8 cellular contexts compared by ENCODE assay signal in the genomic region with DNA sequence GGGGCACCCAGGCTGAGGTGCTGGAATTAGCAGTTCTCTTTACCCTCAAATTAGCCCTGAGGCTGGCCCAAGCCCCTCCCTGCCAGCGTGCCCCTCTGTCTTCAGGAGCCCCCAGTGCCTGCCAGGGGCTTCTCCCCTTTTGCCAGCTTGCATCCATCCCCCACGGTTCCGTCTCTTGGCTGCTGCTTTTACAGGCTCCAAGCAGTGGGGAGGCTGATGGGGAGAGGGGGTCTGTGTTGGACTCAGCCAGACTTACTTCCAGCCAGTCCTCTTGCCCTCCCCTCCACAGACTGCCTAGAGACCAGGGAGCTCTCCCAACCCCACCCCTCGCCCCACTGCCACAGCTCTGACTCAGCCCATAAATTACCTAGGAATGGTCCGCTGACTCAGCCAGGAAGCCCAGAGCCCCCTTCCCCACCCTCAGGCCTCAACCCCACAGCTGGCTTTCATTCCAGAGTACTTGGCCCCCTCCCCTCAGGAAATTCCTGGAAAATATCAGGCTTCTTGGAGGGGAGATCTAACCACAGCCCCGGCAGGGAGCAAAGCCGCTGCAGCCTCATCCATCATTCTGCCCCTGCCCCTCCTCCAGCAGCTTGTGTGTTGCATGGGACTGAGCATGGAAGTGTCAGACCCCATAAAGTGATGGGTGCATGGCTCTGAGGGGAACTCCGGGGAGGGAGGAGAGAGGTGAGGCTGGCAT.
A peak's percentile ranks its signal among the peaks of the same experiment; 100 is the strongest.
DNase-seq lines count a peak whose midpoint lies in the region; ATAC-seq and TF ChIP-seq lines count a peak whose summit lies in the region.

No MANE protein-coding gene starts in this region.

- POLR2A ChIA-PET in PC-9 (lab: Charles Lee; ENCODE audit: unreplicated experiment), result interaction anchor here (0.5 to 0.8 kb wide), 5 partner anchors 15 to 181 kb away, joined by 3 to 8 read pairs (median 5); no protein-coding TSS in a partner anchor

- in situ Hi-C loops in gastrocnemius medialis (cut with MboI; ENCODE audit: low sequenced_read_pairs in 4 of 4), result no loop called here

- CTCF ChIA-PET in PC-9 (lab: Charles Lee), result interaction anchor here (0.6 to 1.0 kb wide), 3 partner anchors 27 to 175 kb away, joined by 3 to 20 read pairs (median 4); no protein-coding TSS in a partner anchor

- no peaks in the 10 kb centered on the region for H3K27me3 ChIP-seq in PC-9 (ENCODE audit: insufficient read depth, low read depth)
- no peaks in the 10 kb centered on the region for H3K27me3 ChIP-seq in fibroblast of lung (ENCODE audit: control insufficient read depth, insufficient read depth, low read length)
- H3K27me3 ChIP-seq in gastrocnemius medialis, result no peaks in the 10 kb centered on the region

- H3K9ac ChIP-seq in fibroblast of lung (ENCODE audit: insufficient read depth, low read length), result no peak overlapping the region

- H3K79me2 ChIP-seq in PC-9 (ENCODE audit: low read depth), result peaks cover 12% of the 10 kb centered on the region
- H3K79me2 ChIP-seq in fibroblast of lung (ENCODE audit: control insufficient read depth, insufficient read depth, low read length), result no peaks in the 10 kb centered on the region

- H3K4me1 ChIP-seq in PC-9 (replicated peaks; ENCODE audit: insufficient read depth), result peaks cover 79% of the 10 kb centered on the region
- peaks cover 27% of the 10 kb centered on the region for H3K4me1 ChIP-seq in fibroblast of lung (ENCODE audit: control insufficient read depth, extremely low read depth, insufficient read depth, low read length)
- peaks cover 6 to 13% of the 10 kb centered on the region in 2 donors for H3K4me1 ChIP-seq in gastrocnemius medialis

- H3K9me2 ChIP-seq in PC-9 (ENCODE audit: insufficient read depth), result no peaks in the 10 kb centered on the region

- H4K20me1 ChIP-seq in PC-9 (ENCODE audit: insufficient read depth) (no peaks in the 10 kb centered on the region), fibroblast of lung (ENCODE audit: control insufficient read depth, extremely low read depth, insufficient read depth, low read length) (no peaks in the 10 kb centered on the region)

- TF ChIP-seq CTCF in PC-9 (conservative IDR thresholded peaks at IDR 0.05) (no peak), fibroblast of lung (conservative IDR thresholded peaks at IDR 0.05 in 1 of 2, IDR thresholded peaks at IDR 0.05 in 1 of 2; ENCODE audit: low read depth in 1 of 2, low read length in 2 of 2) (no peak), gastrocnemius medialis (IDR thresholded peaks at IDR 0.05 in 4 of 5, conservative IDR thresholded peaks at IDR 0.05 in 1 of 5) (no peak)

- H3K4me3 ChIP-seq in PC-9, result peak overlapping the region; percentile 19; the same call in 1 of the 2 replicates
- no peak overlapping the region for H3K4me3 ChIP-seq in fibroblast of lung (replicated peaks in 1 of 4; ENCODE audit: control extremely low read depth in 1 of 4, insufficient read depth in 1 of 4, low read depth in 3 of 4, low read length in 4 of 4)
- no peak overlapping the region for H3K4me3 ChIP-seq in gastrocnemius medialis

- H2AFZ ChIP-seq in PC-9 (no peak overlapping the region), fibroblast of lung (ENCODE audit: low read length) (no peak overlapping the region)

- H3K9me3 ChIP-seq in PC-9 (ENCODE audit: insufficient read depth, low read depth), result no peaks in the 10 kb centered on the region
- no peaks in the 10 kb centered on the region for H3K9me3 ChIP-seq in fibroblast of lung (ENCODE audit: control insufficient read depth, insufficient read depth, low read depth, low read length)
- no peaks in the 10 kb centered on the region for H3K9me3 ChIP-seq in gastrocnemius medialis

- H3F3A ChIP-seq in PC-9 (ENCODE audit: insufficient read depth, low read depth), result peaks cover 68% of the 10 kb centered on the region

- H3K36me3 ChIP-seq in PC-9 (ENCODE audit: low read depth) (no peaks in the 10 kb centered on the region), fibroblast of lung (ENCODE audit: control insufficient read depth, insufficient read depth, low read length) (no peaks in the 10 kb centered on the region), gastrocnemius medialis (no peaks in the 10 kb centered on the region)

- H3K4me2 ChIP-seq in PC-9, result peak overlapping the region; percentile 90
- H3K4me2 ChIP-seq in fibroblast of lung (ENCODE audit: extremely low read depth, insufficient read depth, low read length), result peak overlapping the region; percentile 46

- ATAC-seq in gastrocnemius medialis, result no peak
- no peak for ATAC-seq in GM21447 (IDR thresholded peaks at IDR 0.05; ENCODE audit: unreplicated experiment)

- TF ChIP-seq POLR2A in gastrocnemius medialis (IDR thresholded peaks at IDR 0.05), result no peak

- DNase-seq in GM03348 (ENCODE audit: low spot score) (peak; percentile 95), PC-9 (peak; percentile 93 to 95), fibroblast of lung (ENCODE audit: low read depth in 2 of 2) (peak; percentile 98 to 100), retina (peak; percentile 55), NCI-H526 treated with DMSO at 0.1 percent for 48 hours (lab: John Stamatoyannopoulos, UW) (no peak), gastrocnemius medialis (no peak)
- DNase-seq in stimulated activated CD4-positive, alpha-beta T cell treated with anti-CD3 and anti-CD28 coated beads, Interleukin-4, amount 100 ng/mL, for 4 hours, result no peak

- no TSS peak for BruUV-seq in PC-9 (replicated peaks; lab: Mats Ljungman, UMichigan)

- H3K27ac ChIP-seq in PC-9 (peak overlapping the region; percentile 90), fibroblast of lung (ENCODE audit: insufficient read depth, low read length) (peak overlapping the region; percentile 54), gastrocnemius medialis (no peak overlapping the region)

- intact Hi-C loops in PC-9 (cut with micrococcal nuclease; ENCODE audit: unreplicated experiment) (no loop called here), gastrocnemius medialis (cut with DNase I; ENCODE audit: low total_unique reads) (no loop called here)

Comparison
In these comparisons a context has a peak if more than half of its experiments do, and no peak if none do; other contexts are left out.
1. DNase-seq: peak in GM03348 (single experiment), PC-9 (2 of 2), fibroblast of lung (2 of 2) and retina (single experiment); none in stimulated activated CD4-positive, alpha-beta T cell treated with anti-CD3 and anti-CD28 coated beads, Interleukin-4, amount 100 ng/mL, for 4 hours (0 of 2), NCI-H526 treated with DMSO at 0.1 percent for 48 hours (single experiment) and gastrocnemius medialis (0 of 2).
2. H3K27ac ChIP-seq: peak in PC-9 (single experiment) and fibroblast of lung (single experiment); none in gastrocnemius medialis (0 of 4).